ENCODE assay signal across 1 cellular context in the genomic region with DNA sequence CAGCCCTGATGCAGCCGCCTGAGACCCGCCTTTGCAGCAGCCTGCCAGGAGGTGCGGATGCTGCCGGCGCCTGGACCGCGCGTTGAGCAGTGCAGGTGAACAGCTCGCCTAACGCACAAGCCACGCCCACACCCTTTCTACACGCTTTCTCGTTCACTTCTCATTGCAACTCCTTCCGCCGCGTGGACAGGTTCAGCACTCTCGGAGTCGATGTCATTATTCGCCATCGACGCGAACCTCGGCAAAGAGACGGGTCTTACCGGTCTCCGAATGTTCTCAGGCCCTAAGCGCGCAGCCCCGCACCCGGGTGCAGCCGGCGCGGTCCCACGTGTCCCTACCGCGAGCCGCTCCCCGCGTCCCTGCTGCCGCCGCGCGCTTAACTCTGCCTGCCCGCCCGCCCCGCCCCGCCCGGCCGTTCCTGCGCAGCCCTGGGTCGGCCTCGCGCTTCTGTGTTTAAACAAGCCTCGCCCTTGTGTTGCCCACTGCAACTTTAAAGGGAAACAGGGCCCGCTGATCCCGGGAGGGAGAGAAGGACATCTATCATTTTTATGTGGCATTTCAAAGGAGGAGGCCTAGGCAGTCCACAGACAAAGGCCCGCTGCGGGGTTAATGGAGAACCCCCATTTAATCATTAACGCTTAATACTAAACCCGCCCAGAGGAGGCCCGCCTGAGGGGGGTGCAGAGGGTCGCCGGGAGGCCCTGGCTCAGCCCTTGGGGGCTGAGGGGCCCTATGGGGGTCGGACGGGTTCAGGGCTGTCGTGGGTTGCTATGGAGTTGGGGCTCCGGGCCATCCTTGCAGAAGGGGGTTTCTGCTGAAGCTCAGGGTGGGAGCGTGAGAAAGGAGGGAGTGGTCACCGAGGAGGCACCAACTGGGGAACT.
TF ChIP-seq lines count a peak whose summit lies in the region.

No MANE protein-coding gene starts in this region.

TF ChIP-seq in HepG2, 621 proteins besides CTCF, POLR2A, EP300 and RAD21 (continued from another document):
- TF ChIP-seq, protein P1, sequence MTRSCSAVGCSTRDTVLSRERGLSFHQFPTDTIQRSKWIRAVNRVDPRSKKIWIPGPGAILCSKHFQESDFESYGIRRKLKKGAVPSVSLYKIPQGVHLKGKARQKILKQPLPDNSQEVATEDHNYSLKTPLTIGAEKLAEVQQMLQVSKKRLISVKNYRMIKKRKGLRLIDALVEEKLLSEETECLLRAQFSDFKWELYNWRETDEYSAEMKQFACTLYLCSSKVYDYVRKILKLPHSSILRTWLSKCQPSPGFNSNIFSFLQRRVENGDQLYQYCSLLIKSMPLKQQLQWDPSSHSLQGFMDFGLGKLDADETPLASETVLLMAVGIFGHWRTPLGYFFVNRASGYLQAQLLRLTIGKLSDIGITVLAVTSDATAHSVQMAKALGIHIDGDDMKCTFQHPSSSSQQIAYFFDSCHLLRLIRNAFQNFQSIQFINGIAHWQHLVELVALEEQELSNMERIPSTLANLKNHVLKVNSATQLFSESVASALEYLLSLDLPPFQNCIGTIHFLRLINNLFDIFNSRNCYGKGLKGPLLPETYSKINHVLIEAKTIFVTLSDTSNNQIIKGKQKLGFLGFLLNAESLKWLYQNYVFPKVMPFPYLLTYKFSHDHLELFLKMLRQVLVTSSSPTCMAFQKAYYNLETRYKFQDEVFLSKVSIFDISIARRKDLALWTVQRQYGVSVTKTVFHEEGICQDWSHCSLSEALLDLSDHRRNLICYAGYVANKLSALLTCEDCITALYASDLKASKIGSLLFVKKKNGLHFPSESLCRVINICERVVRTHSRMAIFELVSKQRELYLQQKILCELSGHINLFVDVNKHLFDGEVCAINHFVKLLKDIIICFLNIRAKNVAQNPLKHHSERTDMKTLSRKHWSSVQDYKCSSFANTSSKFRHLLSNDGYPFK (CRISPR knock-in tag; IDR thresholded peaks at IDR 0.05; ENCODE audit: borderline replicate concordance): 0 out of 2 replicates have a peak, but pooled peaks have one; percentile 32
- no peak for TF ChIP-seq ZNF703 (CRISPR knock-in tag; IDR thresholded peaks at IDR 0.05; ENCODE audit: borderline replicate concordance)
- no peak for TF ChIP-seq ZNF772 (CRISPR knock-in tag; IDR thresholded peaks at IDR 0.05)
- peak; percentile 50; the same call in 1 of the 2 replicates for TF ChIP-seq MAX (IDR thresholded peaks at IDR 0.05)
- TF ChIP-seq SIN3A (IDR thresholded peaks at IDR 0.05; ENCODE audit: borderline replicate concordance, low read depth, low read length): no peak
- no peak for TF ChIP-seq DNMT3B (CRISPR knock-in tag; conservative IDR thresholded peaks at IDR 0.05)
- TF ChIP-seq ZNF44 (CRISPR knock-in tag; IDR thresholded peaks at IDR 0.05): no peak
- peak; percentile 50 for TF ChIP-seq HNRNPLL (IDR thresholded peaks at IDR 0.05; ENCODE audit: low read depth, low read length, poor library complexity, severe bottlenecking)
- no peak for TF ChIP-seq FOXO1 (CRISPR knock-in tag; IDR thresholded peaks at IDR 0.05)
- TF ChIP-seq ISX (CRISPR knock-in tag; conservative IDR thresholded peaks at IDR 0.05): no peak
